ENCODE assay signal across 23 cellular contexts in genomic region chr15:63801171-63801570, GRCh38.
"Had no signal": no experiment of that assay in that cellular context is flagged by ENCODE, and none has a peak within 500 bp of the region (broad histone marks: within the 10 kb centered on the region; RNA-seq: fewer than 3 reads in every experiment).

No MANE protein-coding gene starts in this region.

- H3K9me3 ChIP-seq: ascending aorta, stomach, suprapubic skin, tibial nerve, uterus had no signal

- H3K4me3 Mint-ChIP-seq: activated B cell treated with CpG ODN at 0.5 μM for 24 hours; activated CD4-positive, alpha-beta memory T cell treated with anti-CD3 and anti-CD28 coated beads for 36 hours; activated CD8-positive, alpha-beta memory T cell treated with anti-CD3 and anti-CD28 coated beads, Interleukin-2, amount 10 ng/mL, durations not matched to agents 7 days and 5 days; central memory CD8-positive, alpha-beta T cell; natural killer cell; T-helper 1 cell treated with Interleukin-12 subunit alpha and Interleukin-12 subunit beta and Interleukin-4 antibody, amounts not matched to agents 30 μg/mL and 1 μg/mL, for 36 hours had no signal

- H3K36me3 ChIP-seq: ascending aorta, brain microvascular endothelial cell, spleen, stomach, suprapubic skin, tibial nerve, uterus had no signal

- DNase-seq: activated B cell treated with CpG ODN at 0.5 μM for 24 hours; activated CD4-positive, alpha-beta memory T cell treated with anti-CD3 and anti-CD28 coated beads for 36 hours; activated CD4-positive, alpha-beta T cell treated with anti-CD3 and anti-CD28 coated beads for 48 hours; activated CD8-positive, alpha-beta memory T cell treated with anti-CD3 and anti-CD28 coated beads, Interleukin-2, amount 10 ng/mL, durations not matched to agents 7 days and 5 days; activated naive CD4-positive, alpha-beta T cell; activated T-cell treated with anti-CD3 and anti-CD28 coated beads, Interleukin-2, amount 50 U/mL, for 1 hour; brain microvascular endothelial cell; effector memory CD4-positive, alpha-beta T cell; foreskin keratinocyte; hippocampal formation; kidney glomerular epithelial cell; midbrain; natural killer cell; spleen; stimulated activated CD4-positive, alpha-beta T cell treated with anti-CD3 and anti-CD28 coated beads, Interleukin-4, amount 100 ng/mL, for 1 hour; stomach; uterus had no signal

- H3K9me3 Mint-ChIP-seq: central memory CD8-positive, alpha-beta T cell; natural killer cell had no signal

- H3K27me3 Mint-ChIP-seq: activated B cell treated with CpG ODN at 0.5 μM for 24 hours; activated CD4-positive, alpha-beta memory T cell treated with anti-CD3 and anti-CD28 coated beads for 36 hours; activated CD8-positive, alpha-beta memory T cell treated with anti-CD3 and anti-CD28 coated beads, Interleukin-2, amount 10 ng/mL, durations not matched to agents 7 days and 5 days; central memory CD8-positive, alpha-beta T cell had no signal

- H3K27ac ChIP-seq: ascending aorta, brain microvascular endothelial cell, foreskin keratinocyte, spleen, suprapubic skin, tibial nerve, uterus had no signal

- ATAC-seq: activated CD8-positive, alpha-beta memory T cell treated with anti-CD3 and anti-CD28 coated beads, Interleukin-2, amount 10 ng/mL, durations not matched to agents 7 days and 5 days; foreskin keratinocyte; natural killer cell had no signal

- H3K4me3 ChIP-seq: ascending aorta, spleen, stomach, suprapubic skin, tibial nerve, uterus had no signal

- H3K4me1 ChIP-seq: ascending aorta, uterus had no signal

- H3K36me3 Mint-ChIP-seq: natural killer cell had no signal

- H3K27ac Mint-ChIP-seq: activated CD4-positive, alpha-beta memory T cell treated with anti-CD3 and anti-CD28 coated beads for 36 hours; activated CD8-positive, alpha-beta memory T cell treated with anti-CD3 and anti-CD28 coated beads, Interleukin-2, amount 10 ng/mL, durations not matched to agents 7 days and 5 days; activated T-helper 2 cell treated with anti-CD3 and anti-CD28 coated beads, Interferon-gamma antibody, Interleukin-2, Interleukin-4, amounts not matched to agents 10 μg/mL and 5 μg/mL and 100 μg/mL, durations not matched to agents 14 hours and 24 hours and 36 hours; T-helper 1 cell treated with Interleukin-12 subunit alpha and Interleukin-12 subunit beta and Interleukin-4 antibody, amounts not matched to agents 30 μg/mL and 1 μg/mL, for 36 hours had no signal

- H3K27me3 ChIP-seq: ascending aorta, brain microvascular endothelial cell, foreskin keratinocyte, spleen, stomach, suprapubic skin, tibial nerve, uterus had no signal
